15 cellular contexts compared by ENCODE assay signal in the genomic region with DNA sequence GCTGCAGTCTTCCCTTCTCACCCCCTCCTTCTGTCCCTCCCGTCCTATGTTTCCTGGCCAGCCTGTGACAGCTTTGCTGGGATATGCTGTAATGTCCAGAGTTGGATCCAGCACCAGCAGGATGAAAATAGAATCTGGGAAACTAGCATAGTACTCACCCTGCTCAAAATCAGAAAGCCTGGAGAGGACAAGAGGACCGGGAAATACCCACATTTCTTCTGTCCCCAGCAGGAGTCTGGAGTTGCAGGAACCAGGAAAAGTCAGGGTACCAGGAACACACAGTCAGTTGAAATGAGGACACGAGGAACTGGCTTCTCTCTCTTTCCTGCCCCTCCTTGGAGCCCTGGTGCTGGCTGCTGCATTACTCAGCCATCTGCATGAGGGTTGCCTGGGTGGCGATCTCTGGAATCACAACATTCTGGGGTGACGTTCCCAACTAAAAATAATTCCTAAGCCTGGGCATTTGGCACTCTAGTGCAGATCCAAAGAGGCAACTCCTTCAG. TPM values are rescaled to one million over a fixed set of nuclear protein-coding genes. Genes with fewer than 3 reads are reported as not detected.
A peak's percentile ranks its signal among the peaks of the same experiment; 100 is the strongest.
DNase-seq lines count a peak whose midpoint lies in the region; ATAC-seq, FAIRE-seq and TF ChIP-seq lines count a peak whose summit lies in the region.
"Had no signal": no experiment of that assay in that cellular context is flagged by ENCODE, and none has a peak within 500 bp of the region (broad histone marks: within the 10 kb centered on the region; RNA-seq: fewer than 3 reads in every experiment).

No MANE protein-coding gene starts in this region.

- no peak for TF ChIP-seq POLR2A in H1 (IDR thresholded peaks at IDR 0.05; ENCODE audit: control extremely low read depth in 1 of 2, low read depth in 2 of 2, low read length in 2 of 2)

- no peaks in the 10 kb centered on the region for H3K9me3 ChIP-seq in H1 (ENCODE audit: insufficient read depth in 2 of 2, low read depth in 1 of 2, low read length in 1 of 2)
- H3K9me3 ChIP-seq in lung (ENCODE audit: control insufficient read depth in 2 of 2, insufficient read depth in 1 of 2, low read length in 1 of 2) = peaks cover 0 to 2% of the 10 kb centered on the region in 2 donors
- no peaks in the 10 kb centered on the region for H3K9me3 ChIP-seq in stomach smooth muscle (ENCODE audit: control insufficient read depth in 2 of 2, low read length in 2 of 2)

- H3K23ac ChIP-seq in H1 (ENCODE audit: insufficient read length) = no peak overlapping the region

- FAIRE-seq in H1 (lab: Jason Lieb, UNC) = no peak
- FAIRE-seq: endothelial cell of umbilical vein, G401.6, small intestine had no signal

- DNase-seq in GM04503 (ENCODE audit: low read depth) = peak; percentile 47
- DNase-seq in H1 (ENCODE audit: low read depth in 1 of 2, low spot score in 2 of 2) = no peak
- DNase-seq in lung (ENCODE audit: low spot score) = no peak
- DNase-seq in CD14-positive monocyte (ENCODE audit: low spot score) = no peak
- no peak for DNase-seq in NAMALWA (ENCODE audit: low spot score)
- no peak for DNase-seq in RPMI8226
- no peak for DNase-seq in stimulated activated CD4-positive, alpha-beta T cell treated with anti-CD3 and anti-CD28 coated beads, Interleukin-4, amount 100 ng/mL, for 1 hour
- DNase-seq: activated T-cell treated with anti-CD3 and anti-CD28 coated beads, Interleukin-2, amount 50 U/mL, for 48 hours; NCI-H1930; small intestine had no signal

- no peaks in the 10 kb centered on the region for H3K4me1 Mint-ChIP-seq in CD14-positive monocyte
- H3K4me1 Mint-ChIP-seq: WTC11 had no signal

- no peaks in the 10 kb centered on the region for H3K79me2 ChIP-seq in H1 (ENCODE audit: control insufficient read depth in 1 of 2, insufficient read depth in 2 of 2, low read length in 2 of 2)

- H2BK20ac ChIP-seq in H1 (ENCODE audit: low read length) = no peak overlapping the region

- H3K4me3 Mint-ChIP-seq in CD14-positive monocyte = no peak overlapping the region
- H3K4me3 Mint-ChIP-seq: WTC11 had no signal

- no peak for TF ChIP-seq RAD21 in H1 (IDR thresholded peaks at IDR 0.05 in 1 of 2, conservative IDR thresholded peaks at IDR 0.05 in 1 of 2; ENCODE audit: low read depth in 2 of 2, low read length in 2 of 2)

- H2BK5ac ChIP-seq in H1 (ENCODE audit: low read depth, low read length) = no peak overlapping the region

- H3K9ac ChIP-seq in H1 (replicated peaks in 1 of 4; ENCODE audit: extremely low read depth in 1 of 4, low read depth in 3 of 4, low read length in 3 of 4) (no peak overlapping the region), stomach smooth muscle (ENCODE audit: low read length in 2 of 2) (peak overlapping the region; percentile 46 to 47)

- H4K91ac ChIP-seq in H1 (replicated peaks; ENCODE audit: insufficient read length, low read length) = no peak overlapping the region

- WGBS in H1 (ENCODE audit: extremely low coverage in 1 of 2, insufficient coverage in 1 of 2, insufficient read length in 1 of 2, insufficient replicate concordance in 2 of 2, low coverage in 1 of 2, low lambda C conversion rate in 2 of 2, missing lambda C conversion rate in 1 of 2), 2 experiments = 89% methylated on average over 5 of the region's 5 CpGs; no CpG with 5 or more reads in 1 of the 2 experiments
- WGBS in lung, 2 donors = 50 to 70% methylated on average over 5 of the region's 5 CpGs

- intact Hi-C loops in CD14-positive monocyte (cut with micrococcal nuclease) = no loop called here

- H2AFZ ChIP-seq in H1 (ENCODE audit: low read length) = 0 out of 2 replicates have a peak overlapping the region, but pooled peaks have one; percentile 70

- no peak overlapping the region for H2BK12ac ChIP-seq in H1 (ENCODE audit: low read depth, low read length)

- no peak overlapping the region for H3K4ac ChIP-seq in H1 (replicated peaks; ENCODE audit: insufficient read length, low read depth, low read length)

- H3K18ac ChIP-seq in H1 (ENCODE audit: extremely low read depth, low read length) = no peak overlapping the region

- no peaks in the 10 kb centered on the region for H3K36me3 ChIP-seq in H1 (ENCODE audit: control insufficient read depth in 2 of 4, insufficient read depth in 4 of 4, low read length in 3 of 4)
- H3K36me3 ChIP-seq in lung (ENCODE audit: control insufficient read depth in 2 of 2, insufficient read depth in 2 of 2, low read length in 2 of 2) = no peaks in the 10 kb centered on the region
- no peaks in the 10 kb centered on the region for H3K36me3 ChIP-seq in stomach smooth muscle (ENCODE audit: control insufficient read depth in 2 of 2, insufficient read depth in 2 of 2, low read length in 2 of 2)

- H2AK5ac ChIP-seq in H1 (ENCODE audit: low read depth, low read length) = no peak overlapping the region

- H2BK15ac ChIP-seq in H1 (ENCODE audit: low read length) = no peak overlapping the region

- no peak overlapping the region for H3K27ac Mint-ChIP-seq in CD14-positive monocyte
- H3K27ac Mint-ChIP-seq: WTC11 had no signal

- TF ChIP-seq CTCF in H1 (IDR thresholded peaks at IDR 0.05; ENCODE audit: control extremely low read depth in 1 of 3, insufficient read depth in 1 of 3, low read depth in 1 of 3, low read length in 3 of 3) (no peak), lung (IDR thresholded peaks at IDR 0.05; ENCODE audit: control extremely low read depth, extremely low read depth) (no peak), CD14-positive monocyte (IDR thresholded peaks at IDR 0.05) (no peak)

- H3K4me2 ChIP-seq in H1 (ENCODE audit: insufficient read depth in 1 of 2, low read depth in 2 of 2, low read length in 2 of 2) = no peak overlapping the region

- CTCF ChIA-PET in H1 (lab: Charles Lee; ENCODE audit: partially characterized antibody) = interaction anchor here (1.1 kb wide), 1 partner anchor 478 kb away, joined by 3 read pairs; no protein-coding TSS in a partner anchor

- no peak overlapping the region for H3K56ac ChIP-seq in H1 (replicated peaks; ENCODE audit: insufficient read length, low read depth, low read length)

- TF ChIP-seq EP300 in H1 (IDR thresholded peaks at IDR 0.05; ENCODE audit: borderline replicate concordance in 1 of 2, low read depth in 2 of 2, low read length in 2 of 2) = no peak

- H4K5ac ChIP-seq in H1 (ENCODE audit: insufficient read length, low read depth, low read length) = no peak overlapping the region

- H3K9me3 Mint-ChIP-seq in CD14-positive monocyte = peaks cover 0 to 8% (median 0%) of the 10 kb centered on the region in 7 donors

- H3K27me3 Mint-ChIP-seq in CD14-positive monocyte (ENCODE audit: low read depth in 3 of 3) = peaks cover 3 to 4% (median 4%) of the 10 kb centered on the region in 3 donors

- H3K14ac ChIP-seq in H1 (ENCODE audit: insufficient read length) = no peak overlapping the region

- H3K4me3 ChIP-seq in H1 (ENCODE audit: extremely low read depth in 1 of 4, insufficient read depth in 2 of 4, low read depth in 3 of 4, low read length in 4 of 4) (no peak overlapping the region), lung (no peak overlapping the region), stomach smooth muscle (ENCODE audit: low read length in 2 of 2) (peak overlapping the region; percentile 1 to 49)
- H3K4me3 ChIP-seq: SK-N-MC had no signal

- no peaks in the 10 kb centered on the region for H3K79me1 ChIP-seq in H1 (ENCODE audit: low read depth, low read length)

- H3K27ac ChIP-seq in H1 (ENCODE audit: low read depth, low read length) = no peak overlapping the region
- H3K27ac ChIP-seq in lung (ENCODE audit: low read depth in 1 of 2, low read length in 1 of 2) = peak overlapping the region; percentile 14 to 81
- peak overlapping the region; percentile 84 for H3K27ac ChIP-seq in stomach smooth muscle (ENCODE audit: low read length)
- H3K27ac ChIP-seq: SK-N-MC had no signal

- no peak overlapping the region for H4K8ac ChIP-seq in H1 (ENCODE audit: extremely low read depth, insufficient read depth, low read length)

- no peaks in the 10 kb centered on the region for H3K4me1 ChIP-seq in H1 (replicated peaks in 1 of 4; ENCODE audit: control insufficient read depth in 3 of 4, insufficient read depth in 4 of 4, low read length in 3 of 4)
- H3K4me1 ChIP-seq in lung (ENCODE audit: control insufficient read depth in 2 of 2, insufficient read depth in 2 of 2, low read length in 2 of 2) = peaks cover 0 to 5% of the 10 kb centered on the region in 2 donors
- peaks cover 19% of the 10 kb centered on the region for H3K4me1 ChIP-seq in stomach smooth muscle (ENCODE audit: control insufficient read depth, insufficient read depth, low read length)

- POLR2A ChIA-PET in H1 (lab: Charles Lee; ENCODE audit: partially characterized antibody) = no interaction called here

- no peaks in the 10 kb centered on the region for H4K20me1 ChIP-seq in H1 (replicated peaks in 1 of 2; ENCODE audit: control insufficient read depth in 1 of 2, insufficient read depth in 2 of 2, low read length in 2 of 2)

- H2BK120ac ChIP-seq in H1 (replicated peaks; ENCODE audit: low read depth, low read length) = no peak overlapping the region

- no peak for ATAC-seq in lung (ENCODE audit: insufficient read depth, low FRiP score)
- ATAC-seq: WTC11 had no signal

- H3K36me3 Mint-ChIP-seq in CD14-positive monocyte = no peaks in the 10 kb centered on the region
- H3K36me3 Mint-ChIP-seq: WTC11 had no signal

- no peaks in the 10 kb centered on the region for H3K23me2 ChIP-seq in H1 (ENCODE audit: low read depth, low read length)

- H3K27me3 ChIP-seq in H1 (replicated peaks in 1 of 4; ENCODE audit: control insufficient read depth in 3 of 4, extremely low read depth in 1 of 4, insufficient read depth in 3 of 4, low read length in 3 of 4) (no peaks in the 10 kb centered on the region), lung (ENCODE audit: control insufficient read depth, insufficient read depth) (no peaks in the 10 kb centered on the region), stomach smooth muscle (ENCODE audit: control insufficient read depth in 1 of 2, insufficient read depth in 2 of 2, low read length in 2 of 2) (no peaks in the 10 kb centered on the region)

TF ChIP-seq in H1, 55 proteins besides CTCF, POLR2A, EP300 and RAD21 (continues in another document):
- TF ChIP-seq, protein P1, sequence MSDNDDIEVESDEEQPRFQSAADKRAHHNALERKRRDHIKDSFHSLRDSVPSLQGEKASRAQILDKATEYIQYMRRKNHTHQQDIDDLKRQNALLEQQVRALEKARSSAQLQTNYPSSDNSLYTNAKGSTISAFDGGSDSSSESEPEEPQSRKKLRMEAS (IDR thresholded peaks at IDR 0.05) = no peak
- TF ChIP-seq KDM4A (IDR thresholded peaks at IDR 0.05; ENCODE audit: low read depth, low read length, severe bottlenecking) = no peak
- TF ChIP-seq TAF1 (IDR thresholded peaks at IDR 0.05; ENCODE audit: low read depth, low read length) = no peak

RNA-seq across cellular contexts. Expression of a gene that starts 59.6 kb away (rescaled TPM):
- 11.9 and 13.5 TPM in 2 replicates for total RNA-seq in H1 (2021; fragmentation: NEBNext Ultra II Directional; extraction: Animal tissue kit (Norgen Biotek cat#: 25700))
- polyA plus RNA-seq in H1 (2011; rRNA removed) (2.7 and 3.4 TPM in 2 replicates), lung (10 to 100 TPM; 13.1 to 75.3 TPM), CD14-positive monocyte (10 to 100 TPM; 18.6 to 64.0 TPM)
- 4.4 TPM for polyA plus RNA-seq in H1 (2011; cell fraction: cytosol; rRNA removed)
- 2.6 TPM for polyA plus RNA-seq in H1 (2011; cell fraction: nucleus; rRNA removed)
- polyA plus RNA-seq in H1 (2012, experiment 1 of 2) = 8.6 to 16.7 TPM (median 9.6 TPM) in 4 replicates
- 2.5 TPM for polyA plus RNA-seq in H1 (2012, experiment 2 of 2)
- polyA plus RNA-seq in H1 (2013, experiment 1 of 2) = 7.8 TPM
- polyA plus RNA-seq in H1 (2013, experiment 2 of 2) = 7.8 TPM
- polyA minus RNA-seq in H1 (2011; rRNA and poly(A)+ RNA removed) = 3.8 TPM in 2 replicates
- 6.2 TPM for polyA minus RNA-seq in H1 (2011; cell fraction: cytosol; rRNA and poly(A)+ RNA removed)
- polyA minus RNA-seq in H1 (2011; cell fraction: nucleus; rRNA and poly(A)+ RNA removed) = 5.0 TPM
- total RNA-seq in lung = 10 to 100 TPM; 37.0 to 59.9 TPM

Comparison
In these comparisons a context has a peak if more than half of its experiments do, and no peak if none do; other contexts are left out.
1. H3K4me3 ChIP-seq: peak in stomach smooth muscle (2 of 2); none in H1 (0 of 4) and lung (single experiment).
2. H3K9ac ChIP-seq: peak in stomach smooth muscle (2 of 2); none in H1 (0 of 4).